ENCODE assay signal across 10 cellular contexts in genomic region chr2:43425659-43426058, GRCh38.
DNase-seq lines count a peak whose midpoint lies in the region; ATAC-seq and TF ChIP-seq lines count a peak whose summit lies in the region.
"Had no signal": no experiment of that assay in that cellular context is flagged by ENCODE, and none has a peak within 500 bp of the region (broad histone marks: within the 10 kb centered on the region; RNA-seq: fewer than 3 reads in every experiment).

No MANE protein-coding gene starts in this region.

- no peak for ATAC-seq in activated T-helper 17 cell treated with anti-CD3 and anti-CD28 coated beads, Interleukin-2, amount 50 U/mL, for 72 hours (replicated peaks)
- no peak for ATAC-seq in HG02885 (IDR thresholded peaks at IDR 0.05; ENCODE audit: poor library complexity, unreplicated experiment)
- no peak for ATAC-seq in left lung

- no peak for TF ChIP-seq CTCF in A673 (conservative IDR thresholded peaks at IDR 0.05; ENCODE audit: low read depth, low read length)
- no peak for TF ChIP-seq CTCF in HFFc6 (IDR thresholded peaks at IDR 0.05)
- TF ChIP-seq CTCF in GM13977 (IDR thresholded peaks at IDR 0.05; ENCODE audit: extremely low read depth, insufficient read depth, missing control alignments) = no peak
- no peak for TF ChIP-seq CTCF in BE2C (IDR thresholded peaks at IDR 0.05; ENCODE audit: low read depth, low read length)
- no peak for TF ChIP-seq CTCF in left lung (IDR thresholded peaks at IDR 0.05)

- DNase-seq in A673 (ENCODE audit: low spot score) = no peak
- DNase-seq in HFFc6 = no peak
- DNase-seq in GM13977 (ENCODE audit: low spot score) = no peak
- no peak for DNase-seq in BE2C
- no peak for DNase-seq in left lung
- DNase-seq: AML-193; stimulated activated CD4-positive, alpha-beta T cell treated with anti-CD3 and anti-CD28 coated beads, Interleukin-4, amount 100 ng/mL, for 1 hour had no signal

- H3K27ac ChIP-seq in A673 (ENCODE audit: low read depth, low read length, poor library complexity, severe bottlenecking) (peak overlapping the region; percentile 55), mesodermal cell (ENCODE audit: low read depth, low read length, severe bottlenecking) (peak overlapping the region; percentile 92), left lung (peak overlapping the region in 1 of 2 donors; percentile 59)

- H3K4me1 ChIP-seq in A673 (ENCODE audit: insufficient read depth, low read length, poor library complexity, severe bottlenecking) (peaks cover 27% of the 10 kb centered on the region), mesodermal cell (ENCODE audit: control insufficient read depth, insufficient read depth, low read length, poor library complexity, severe bottlenecking) (peaks cover 24% of the 10 kb centered on the region), BE2C (peaks cover 31% of the 10 kb centered on the region), left lung (peaks cover 7 to 24% of the 10 kb centered on the region in 2 donors)

- no CpG with 5 or more reads among the region's 1 CpG for WGBS in mesodermal cell (ENCODE audit: insufficient coverage in 2 of 2), 2 experiments

- H3K4me3 Mint-ChIP-seq in HFFc6 = no peak overlapping the region; the same call in 1 of the 2 replicates
- H3K4me3 Mint-ChIP-seq in activated T-helper 17 cell treated with anti-CD3 and anti-CD28 coated beads, Interleukin-2, amount 50 U/mL, for 72 hours = peak overlapping the region; percentile 2

- H3K36me3 ChIP-seq in A673 (ENCODE audit: insufficient read depth, low read length, poor library complexity, severe bottlenecking) (no peaks in the 10 kb centered on the region), mesodermal cell (ENCODE audit: control insufficient read depth, insufficient read depth, low read length) (peaks cover 4% of the 10 kb centered on the region), BE2C (peaks cover 3% of the 10 kb centered on the region), left lung (peaks cover 0 to 9% of the 10 kb centered on the region in 2 donors)

- in situ Hi-C loops in GM13977 (cut with MboI; ENCODE audit: low pct_unique_long_range_greater_than_20kb, low sequenced_read_pairs, unreplicated experiment) = no loop called here

- H3K27me3 Mint-ChIP-seq in HFFc6 (ENCODE audit: insufficient read depth) = no peaks in the 10 kb centered on the region; the same call in 1 of the 2 replicates
- no peaks in the 10 kb centered on the region for H3K27me3 Mint-ChIP-seq in activated T-helper 17 cell treated with anti-CD3 and anti-CD28 coated beads, Interleukin-2, amount 50 U/mL, for 72 hours

- H3K4me1 Mint-ChIP-seq in HFFc6 (ENCODE audit: low read depth) = peaks cover 34% of the 10 kb centered on the region
- peaks cover 26% of the 10 kb centered on the region for H3K4me1 Mint-ChIP-seq in activated T-helper 17 cell treated with anti-CD3 and anti-CD28 coated beads, Interleukin-2, amount 50 U/mL, for 72 hours

- no peaks in the 10 kb centered on the region for H3K9me3 Mint-ChIP-seq in HFFc6
- H3K9me3 Mint-ChIP-seq in activated T-helper 17 cell treated with anti-CD3 and anti-CD28 coated beads, Interleukin-2, amount 50 U/mL, for 72 hours = no peaks in the 10 kb centered on the region

- peak overlapping the region; percentile 62 for H3K27ac Mint-ChIP-seq in HFFc6
- no peak overlapping the region for H3K27ac Mint-ChIP-seq in activated T-helper 17 cell treated with anti-CD3 and anti-CD28 coated beads, Interleukin-2, amount 50 U/mL, for 72 hours

- H3K4me3 ChIP-seq in A673 (ENCODE audit: low read depth, low read length, poor library complexity, severe bottlenecking) (no peak overlapping the region), mesodermal cell (ENCODE audit: extremely low read depth, insufficient read depth, low read length, poor library complexity, severe bottlenecking) (no peak overlapping the region), BE2C (ENCODE audit: low read depth, low read length) (no peak overlapping the region), left lung (no peak overlapping the region)

- H3K36me3 Mint-ChIP-seq in HFFc6 (ENCODE audit: low read depth) = peaks cover 15% of the 10 kb centered on the region
- peaks cover 60% of the 10 kb centered on the region for H3K36me3 Mint-ChIP-seq in activated T-helper 17 cell treated with anti-CD3 and anti-CD28 coated beads, Interleukin-2, amount 50 U/mL, for 72 hours (ENCODE audit: low read depth)

- POLR2A ChIA-PET in A673 (lab: Charles Lee; ENCODE audit: low non-redundant PET) = no interaction called here

- BruUV-seq in A673 (replicated peaks; lab: Mats Ljungman, UMichigan) = no TSS peak

- no peaks in the 10 kb centered on the region for H3K9me3 ChIP-seq in A673 (ENCODE audit: low read depth, low read length, poor library complexity, severe bottlenecking)
- H3K9me3 ChIP-seq in mesodermal cell (ENCODE audit: control insufficient read depth, low read length) = no peaks in the 10 kb centered on the region
- H3K9me3 ChIP-seq in BE2C = no peaks in the 10 kb centered on the region
- H3K9me3 ChIP-seq in left lung = no peaks in the 10 kb centered on the region

- no peaks in the 10 kb centered on the region for H3K27me3 ChIP-seq in A673 (replicated peaks; ENCODE audit: insufficient read depth, low read depth, low read length, poor library complexity)
- no peaks in the 10 kb centered on the region for H3K27me3 ChIP-seq in BE2C
- H3K27me3 ChIP-seq in left lung = no peaks in the 10 kb centered on the region

- CTCF ChIA-PET in A673 (lab: Charles Lee) = no interaction called here

- intact Hi-C loops in A673 (cut with micrococcal nuclease; ENCODE audit: unreplicated experiment) (no loop called here), left lung (cut with DNase I) (no loop called here)
